Comparison of ENCODE assay signal across 8 cellular contexts in genomic region chr1:179293340-179294327, GRCh38. TPM values are rescaled to one million over a fixed set of nuclear protein-coding genes. Genes with fewer than 3 reads are reported as not detected.
DNase-seq lines count a peak whose midpoint lies in the region; ATAC-seq and TF ChIP-seq lines count a peak whose summit lies in the region.

SOAT1 (plus strand) TSS chr1:179293797; CDS start chr1:179302685, 8,888 bp downstream.

- H3K27ac ChIP-seq in C4-2B (peak within 1 kb of the TSS; percentile 61), right lobe of liver (peak within 1 kb of the TSS; percentile 83 to 96 (median 93))

- no peaks in the 10 kb centered on the region for H3K27me3 ChIP-seq in right lobe of liver

- peak; percentile 95 for ATAC-seq in HG03460 (IDR thresholded peaks at IDR 0.05; ENCODE audit: unreplicated experiment)
- peak; percentile 96 to 99 (median 98) for ATAC-seq in right lobe of liver

- H3K4me1 ChIP-seq in right lobe of liver, result peaks cover 0 to 39% (median 12%) of the 10 kb centered on the region in 4 donors

- TF ChIP-seq CTCF in C4-2B (conservative IDR thresholded peaks at IDR 0.05) (peak; percentile 17), right lobe of liver (IDR thresholded peaks at IDR 0.05) (peak in 3 of 4 donors; percentile 5 to 40 (median 23))

- H3K4me3 ChIP-seq in right lobe of liver, result peak within 1 kb of the TSS; percentile 65 to 81 (median 72)

- H3K9me3 ChIP-seq in right lobe of liver, result no peaks in the 10 kb centered on the region

- DNase-seq in GM19240 (ENCODE audit: insufficient read length, low spot score) (peak; percentile 69), NCI-H748 (lab: John Stamatoyannopoulos, UW; ENCODE audit: unreplicated experiment) (peak; percentile 92), dermis blood vessel endothelial cell (peak; percentile 90), right lobe of liver (peak; percentile 98 to 99 (median 98))
- peak; percentile 87 to 89 for DNase-seq in activated CD4-positive, alpha-beta T cell treated with anti-CD3 and anti-CD28 coated beads, Interleukin-2, amount 50 U/mL, for 4 hours
- DNase-seq in stimulated activated CD4-positive, alpha-beta T cell treated with anti-CD3 and anti-CD28 coated beads, Interleukin-4, amount 100 ng/mL, for 48 hours (ENCODE audit: low read depth in 2 of 2), result peak; percentile 91

- TF ChIP-seq POLR2A in right lobe of liver (IDR thresholded peaks at IDR 0.05), result peak; percentile 95

- intact Hi-C loops in right lobe of liver (cut with DNase I), result loop anchor here in 1 of 2 donors (10.0 kb wide), 1 partner anchor 71 kb away; the partner anchor contains the start of gene AXDND1

- H3K36me3 ChIP-seq in right lobe of liver, result no peaks in the 10 kb centered on the region

- 0% methylated on average over 16 of the region's 71 CpGs for WGBS in right lobe of liver (ENCODE audit: insufficient coverage, low coverage, low lambda C conversion rate, missing lambda C conversion rate)

RNA-seq across cellular contexts. Expression of gene SOAT1, which starts in this region (rescaled TPM):
- total RNA-seq in dermis blood vessel endothelial cell (15.1 and 28.7 TPM in 2 replicates), right lobe of liver (10 to 100 TPM in 4 of 6 experiments, 1 to 10 TPM in 2; 5.8 to 20.5 (median 14.3) TPM)

Comparison
In these comparisons a context has a peak if more than half of its experiments do, and no peak if none do; other contexts are left out.
1. Peak in every context shown above with its lines: DNase-seq, ATAC-seq, H3K4me3 ChIP-seq and H3K27ac ChIP-seq.